Comparison of ENCODE assay signal across 8 cellular contexts in the genomic region with DNA sequence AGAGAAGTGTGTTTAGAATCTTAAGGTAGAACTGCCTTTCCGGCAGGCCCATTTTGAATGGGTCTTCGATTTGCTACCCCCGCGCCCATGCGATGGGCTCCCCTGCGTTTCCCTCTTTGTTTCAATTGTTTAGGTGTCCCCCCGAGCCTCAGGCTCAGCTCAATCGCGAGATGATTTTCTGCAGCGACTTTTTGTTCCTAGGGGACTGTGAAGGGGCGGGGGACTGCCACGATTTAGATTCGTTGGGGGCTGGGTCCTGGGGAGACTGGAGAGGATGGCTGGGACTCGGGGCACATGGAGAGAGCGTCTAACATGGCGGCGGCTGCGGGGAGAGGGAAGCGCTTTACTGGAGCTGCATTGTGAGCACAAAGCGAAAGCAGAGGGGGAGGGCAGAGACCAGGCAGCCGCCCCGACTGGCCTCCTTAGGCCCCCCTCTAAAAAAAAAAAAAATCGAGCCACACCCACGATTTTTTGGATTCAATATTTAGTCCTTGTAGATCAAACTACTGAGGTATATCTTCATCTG. TPM values are rescaled to one million over a fixed set of nuclear protein-coding genes. Genes with fewer than 3 reads are reported as not detected.
DNase-seq lines count a peak whose midpoint lies in the region; ATAC-seq, FAIRE-seq and TF ChIP-seq lines count a peak whose summit lies in the region.

No MANE protein-coding gene starts in this region.

- TF ChIP-seq CTCF in chondrocyte (IDR thresholded peaks at IDR 0.05), result no peak

- peaks cover 55% of the 10 kb centered on the region for H3K4me1 Mint-ChIP-seq in chondrocyte (ENCODE audit: low read depth)

- H3K27me3 Mint-ChIP-seq in chondrocyte (ENCODE audit: low read depth), result no peaks in the 10 kb centered on the region

- peak overlapping the region; percentile 92 for H3K27ac Mint-ChIP-seq in chondrocyte (ENCODE audit: unreplicated experiment)

- H3K27ac ChIP-seq in layer of hippocampus (ENCODE audit: low read depth, low read length), result peak overlapping the region; percentile 93

- peak; percentile 47 for ATAC-seq in HG02870 (IDR thresholded peaks at IDR 0.05; ENCODE audit: unreplicated experiment)

- peak; percentile 94 for FAIRE-seq in GM12892 (lab: Jason Lieb, UNC)

- peaks cover 5% of the 10 kb centered on the region for H3K36me3 Mint-ChIP-seq in chondrocyte (ENCODE audit: low read depth)

- no peaks in the 10 kb centered on the region for H3K9me3 Mint-ChIP-seq in chondrocyte (ENCODE audit: low read depth)

- H3K4me3 Mint-ChIP-seq in chondrocyte (ENCODE audit: unreplicated experiment), result peak overlapping the region; percentile 94

- TF ChIP-seq POLR2A in GM12892 (IDR thresholded peaks at IDR 0.05; ENCODE audit: low read depth, low read length), result peak; percentile 66; the same call in 1 of the 2 replicates

- H3K27me3 ChIP-seq in layer of hippocampus (ENCODE audit: control insufficient read depth, insufficient read depth, low read length), result no peaks in the 10 kb centered on the region

- DNase-seq in GM12892 (ENCODE audit: insufficient read length) (peak; percentile 53), NCI-H2171 treated with DMSO at 0.1 percent for 48 hours (lab: John Stamatoyannopoulos, UW) (peak; percentile 95), chondrocyte (ENCODE audit: low spot score) (peak; percentile 93), middle frontal gyrus (ENCODE audit: extremely low spot score, low spot score) (no peak)
- DNase-seq in activated CD4-positive, alpha-beta T cell treated with anti-CD3 and anti-CD28 coated beads for 24 hours (ENCODE audit: low read depth in 2 of 2), result peak; percentile 66 to 69
- DNase-seq in stimulated activated CD4-positive, alpha-beta T cell treated with anti-CD3 and anti-CD28 coated beads, Interleukin-1b, Interleukin-23, amount 100 ng/mL, for 48 hours, result peak; percentile 84

RNA-seq across cellular contexts. Expression of a gene that starts 1.7 kb away (rescaled TPM):
- 139 TPM for polyA plus RNA-seq in GM12892 (2012; ENCODE audit: missing spikeins)
- 197 to 270 TPM (median 205 TPM) in 3 replicates for total RNA-seq in chondrocyte

RNA-seq across cellular contexts. Expression of a gene that starts 52.2 kb away (rescaled TPM):
- 49.8 TPM for polyA plus RNA-seq in GM12892 (2012; ENCODE audit: missing spikeins)
- total RNA-seq in chondrocyte, result 24.6 to 37.7 TPM (median 25.8 TPM) in 3 replicates
